16 cellular contexts compared by ENCODE assay signal in the genomic region with DNA sequence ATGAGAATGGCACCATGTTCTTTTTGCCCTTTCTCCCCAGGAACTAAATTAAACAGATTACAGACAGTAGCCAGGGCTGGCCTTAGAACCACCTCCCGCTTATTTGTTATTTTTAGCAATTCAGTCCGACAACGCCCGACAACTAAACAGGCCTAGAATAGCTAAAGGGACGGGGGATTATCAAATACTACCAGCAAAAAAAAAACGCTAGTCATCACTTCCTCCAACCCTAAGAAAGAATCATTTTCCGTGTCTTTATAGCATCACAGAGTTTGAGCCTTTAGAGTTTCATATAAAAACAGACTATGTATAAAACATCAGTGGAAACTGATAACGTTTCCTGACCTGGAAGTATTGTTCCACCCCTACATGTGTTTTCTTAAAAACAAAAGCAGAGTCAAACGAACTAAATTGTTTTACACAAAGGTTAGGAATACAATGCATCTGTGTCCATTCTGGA. TPM values are rescaled to one million over a fixed set of nuclear protein-coding genes. Genes with fewer than 3 reads are reported as not detected.
DNase-seq lines count a peak whose midpoint lies in the region; ATAC-seq and TF ChIP-seq lines count a peak whose summit lies in the region.
"Had no signal": no experiment of that assay in that cellular context is flagged by ENCODE, and none has a peak within 500 bp of the region (broad histone marks: within the 10 kb centered on the region; RNA-seq: fewer than 3 reads in every experiment).

No MANE protein-coding gene starts in this region.

- H4K8ac ChIP-seq in H9 (replicated peaks; ENCODE audit: insufficient read length, low read depth, low read length), result no peak overlapping the region

- H3K9ac ChIP-seq in H9 (ENCODE audit: extremely low read depth, insufficient read length, low read length), result no peak overlapping the region

- peaks cover 3 to 7% of the 10 kb centered on the region in 2 donors for H3K36me3 Mint-ChIP-seq in CD4-positive, alpha-beta memory T cell
- H3K36me3 Mint-ChIP-seq in H9 (ENCODE audit: insufficient read depth in 1 of 3, low read depth in 3 of 3), result 0 out of 7 replicates have a peak, but pooled peaks cover 0 to 3% (median 2%) of the 10 kb centered on the region in 3 experiments
- H3K36me3 Mint-ChIP-seq in activated naive CD8-positive, alpha-beta T cell treated with anti-CD3 and anti-CD28 coated beads for 36 hours, result peaks cover 3% of the 10 kb centered on the region
- peaks cover 5% of the 10 kb centered on the region for H3K36me3 Mint-ChIP-seq in mesothelial cell of epicardium
- no peaks in the 10 kb centered on the region for H3K36me3 Mint-ChIP-seq in activated CD4-positive, alpha-beta memory T cell treated with anti-CD3 and anti-CD28 coated beads for 36 hours

- ATAC-seq in HG03039 (IDR thresholded peaks at IDR 0.05; ENCODE audit: unreplicated experiment), result no peak
- no peak for ATAC-seq in HG03342 (IDR thresholded peaks at IDR 0.05; ENCODE audit: unreplicated experiment)
- ATAC-seq: SK-N-SH treated with all-trans-retinoic acid at 6 μM for 48 hours had no signal

- no CpG with 5 or more reads among the region's 9 CpGs for WGBS in H9 (ENCODE audit: extremely low coverage, insufficient read length, low lambda C conversion rate)

- TF ChIP-seq CTCF in H9 (conservative IDR thresholded peaks at IDR 0.05) (no peak), mesothelial cell of epicardium (IDR thresholded peaks at IDR 0.05; ENCODE audit: unreplicated experiment) (no peak)

- H4K5ac ChIP-seq in H9 (ENCODE audit: insufficient read length, low read depth, low read length), result no peak overlapping the region

- no peaks in the 10 kb centered on the region for H3K27me3 Mint-ChIP-seq in CD4-positive, alpha-beta memory T cell
- no peaks in the 10 kb centered on the region for H3K27me3 Mint-ChIP-seq in H9 (ENCODE audit: low read depth)
- no peaks in the 10 kb centered on the region for H3K27me3 Mint-ChIP-seq in activated naive CD8-positive, alpha-beta T cell treated with anti-CD3 and anti-CD28 coated beads for 36 hours
- H3K27me3 Mint-ChIP-seq in mesothelial cell of epicardium (ENCODE audit: low read depth), result no peaks in the 10 kb centered on the region
- H3K27me3 Mint-ChIP-seq in activated CD4-positive, alpha-beta memory T cell treated with anti-CD3 and anti-CD28 coated beads for 36 hours, result no peaks in the 10 kb centered on the region

- H3K9me3 Mint-ChIP-seq in CD4-positive, alpha-beta memory T cell, result no peaks in the 10 kb centered on the region
- H3K9me3 Mint-ChIP-seq in H9 (no peaks in the 10 kb centered on the region), mesothelial cell of epicardium (no peaks in the 10 kb centered on the region)
- H3K9me3 Mint-ChIP-seq in activated naive CD8-positive, alpha-beta T cell treated with anti-CD3 and anti-CD28 coated beads for 36 hours, result no peaks in the 10 kb centered on the region
- no peaks in the 10 kb centered on the region for H3K9me3 Mint-ChIP-seq in activated CD4-positive, alpha-beta memory T cell treated with anti-CD3 and anti-CD28 coated beads for 36 hours

- H4K20me1 ChIP-seq in H9 (ENCODE audit: control insufficient read depth, insufficient read depth, insufficient read length), result no peaks in the 10 kb centered on the region

- peaks cover 3% of the 10 kb centered on the region for H3K79me1 ChIP-seq in H9 (ENCODE audit: insufficient read depth, low read depth, low read length, poor library complexity, severe bottlenecking)

- H3K4me3 Mint-ChIP-seq in CD4-positive, alpha-beta memory T cell, result peak overlapping the region; percentile 8 to 57 (median 48)
- H3K4me3 Mint-ChIP-seq in H9, result no peak overlapping the region
- peak overlapping the region; percentile 32 for H3K4me3 Mint-ChIP-seq in activated naive CD8-positive, alpha-beta T cell treated with anti-CD3 and anti-CD28 coated beads for 36 hours
- H3K4me3 Mint-ChIP-seq in mesothelial cell of epicardium, result no peak overlapping the region
- no peak overlapping the region for H3K4me3 Mint-ChIP-seq in activated CD4-positive, alpha-beta memory T cell treated with anti-CD3 and anti-CD28 coated beads for 36 hours

- no peak overlapping the region for H3K4me2 ChIP-seq in H9 (ENCODE audit: insufficient read depth, insufficient read length, low read length)

- H2AFZ ChIP-seq in H9 (ENCODE audit: low read length), result no peak overlapping the region

- no peak overlapping the region for H3K56ac ChIP-seq in H9 (ENCODE audit: insufficient read length, low read depth, low read length)

- no peak overlapping the region for H4K91ac ChIP-seq in H9 (ENCODE audit: insufficient read length, low read depth, low read length)

- H2BK12ac ChIP-seq in H9 (ENCODE audit: insufficient read length, low read depth, low read length), result no peak overlapping the region

- no peak overlapping the region for H3K14ac ChIP-seq in H9 (ENCODE audit: insufficient read depth, low read length)

- H2BK120ac ChIP-seq in H9 (ENCODE audit: low read depth, low read length, poor library complexity, severe bottlenecking), result no peak overlapping the region

- POLR2A ChIA-PET in CD4-positive, alpha-beta memory T cell (lab: Charles Lee; ENCODE audit: partially characterized antibody), result interaction anchor here (1.0 kb wide), 1 partner anchor 15 kb away, joined by 4 read pairs; no protein-coding TSS in a partner anchor
- POLR2A ChIA-PET in activated CD4-positive, alpha-beta memory T cell treated with anti-CD3 and anti-CD28 coated beads for 36 hours (lab: Charles Lee), result interaction anchor here (0.6 kb wide), 1 partner anchor 455 kb away, joined by 3 read pairs; no protein-coding TSS in a partner anchor

- no peak overlapping the region for H3T11ph ChIP-seq in H9 (ENCODE audit: low read length)

- no peaks in the 10 kb centered on the region for H3K9me3 ChIP-seq in CD4-positive, alpha-beta memory T cell (ENCODE audit: control insufficient read depth in 1 of 2, low read length in 2 of 2)
- H3K9me3 ChIP-seq in H9 (ENCODE audit: control insufficient read depth, low read depth, low read length), result no peaks in the 10 kb centered on the region
- H3K9me3 ChIP-seq: adrenal gland, testis had no signal

- H2AK5ac ChIP-seq in H9 (ENCODE audit: insufficient read length, low read length), result no peak overlapping the region

- no peak overlapping the region for H2BK15ac ChIP-seq in H9 (ENCODE audit: low read depth, low read length)

- no peak overlapping the region for H3K18ac ChIP-seq in H9 (ENCODE audit: insufficient read length, low read depth, low read length)

- H3K27me3 ChIP-seq in CD4-positive, alpha-beta memory T cell (ENCODE audit: insufficient read depth, low read length), result no peaks in the 10 kb centered on the region
- H3K27me3 ChIP-seq in H9 (ENCODE audit: insufficient read depth, low read length), result no peaks in the 10 kb centered on the region
- H3K27me3 ChIP-seq: adrenal gland, testis had no signal

- H2BK20ac ChIP-seq in H9 (ENCODE audit: low read depth, low read length, poor library complexity, severe bottlenecking), result no peak overlapping the region

- intact Hi-C loops in CD4-positive, alpha-beta memory T cell (cut with micrococcal nuclease), result no loop called here
- intact Hi-C loops in activated CD4-positive, alpha-beta memory T cell treated with anti-CD3 and anti-CD28 coated beads for 36 hours (cut with micrococcal nuclease), result loop anchor here (2.0 kb wide), 1 partner anchor 17 kb away; no protein-coding TSS in a partner anchor

- no peak overlapping the region for H3K27ac ChIP-seq in CD4-positive, alpha-beta memory T cell (ENCODE audit: low read depth, low read length)
- no peak overlapping the region for H3K27ac ChIP-seq in H9 (ENCODE audit: insufficient read length, low read depth, low read length)
- H3K27ac ChIP-seq: adrenal gland, testis had no signal

- H3K4me1 ChIP-seq in CD4-positive, alpha-beta memory T cell (ENCODE audit: insufficient read depth, low read length), result peaks cover 35% of the 10 kb centered on the region
- no peaks in the 10 kb centered on the region for H3K4me1 ChIP-seq in H9 (ENCODE audit: insufficient read depth, low read length)
- H3K4me1 ChIP-seq: testis had no signal

- H3K36me3 ChIP-seq in CD4-positive, alpha-beta memory T cell (ENCODE audit: insufficient read depth, low read length), result no peaks in the 10 kb centered on the region
- H3K36me3 ChIP-seq: adrenal gland had no signal

- H3K4me3 ChIP-seq in CD4-positive, alpha-beta memory T cell (ENCODE audit: low read length in 2 of 2), result no peak overlapping the region
- H3K4me3 ChIP-seq: adrenal gland, testis had no signal

- H2BK5ac ChIP-seq in H9 (ENCODE audit: insufficient read length, low read length), result no peak overlapping the region

- H3K23me2 ChIP-seq in H9 (ENCODE audit: insufficient read length, low read depth, low read length, poor library complexity, severe bottlenecking), result no peaks in the 10 kb centered on the region

- peaks cover 26 to 45% (median 33%) of the 10 kb centered on the region in 4 donors for H3K4me1 Mint-ChIP-seq in CD4-positive, alpha-beta memory T cell
- H3K4me1 Mint-ChIP-seq in H9, result peaks cover 16 to 17% of the 10 kb centered on the region in 2 experiments
- H3K4me1 Mint-ChIP-seq in activated naive CD8-positive, alpha-beta T cell treated with anti-CD3 and anti-CD28 coated beads for 36 hours, result peaks cover 35% of the 10 kb centered on the region
- H3K4me1 Mint-ChIP-seq in mesothelial cell of epicardium, result peaks cover 7% of the 10 kb centered on the region
- H3K4me1 Mint-ChIP-seq in activated CD4-positive, alpha-beta memory T cell treated with anti-CD3 and anti-CD28 coated beads for 36 hours (ENCODE audit: low read depth), result peaks cover 28% of the 10 kb centered on the region

- no peak for DNase-seq in CD4-positive, alpha-beta memory T cell
- DNase-seq in H9 (no peak), mesothelial cell of epicardium (ENCODE audit: low spot score in 2 of 2, unreplicated experiment in 2 of 2) (no peak)
- DNase-seq in activated naive CD8-positive, alpha-beta T cell treated with anti-CD3 and anti-CD28 coated beads for 36 hours, result no peak
- DNase-seq in activated CD4-positive, alpha-beta memory T cell treated with anti-CD3 and anti-CD28 coated beads for 36 hours, result no peak
- DNase-seq: activated CD4-positive, alpha-beta T cell treated with anti-CD3 and anti-CD28 coated beads for 48 hours; adrenal gland; cortex of kidney; IMR-90; islet precursor cell; NCI-H1694; NCI-H748 treated with DMSO at 0.1 percent for 48 hours; testis had no signal

- H3K27ac Mint-ChIP-seq in CD4-positive, alpha-beta memory T cell, result peak overlapping the region in 6 of 7 donors; percentile 56 to 92 (median 76)
- H3K27ac Mint-ChIP-seq in H9, result peak overlapping the region in 2 of 3 experiments; percentile 1 to 60; a peak in 3 of 7 replicates
- H3K27ac Mint-ChIP-seq in activated naive CD8-positive, alpha-beta T cell treated with anti-CD3 and anti-CD28 coated beads for 36 hours, result peak overlapping the region; percentile 73
- H3K27ac Mint-ChIP-seq in mesothelial cell of epicardium, result peak overlapping the region; percentile 37
- no peak overlapping the region for H3K27ac Mint-ChIP-seq in activated CD4-positive, alpha-beta memory T cell treated with anti-CD3 and anti-CD28 coated beads for 36 hours

- H3K4ac ChIP-seq in H9 (ENCODE audit: low read depth, low read length), result no peak overlapping the region

- H3K79me2 ChIP-seq in H9 (ENCODE audit: insufficient read depth, low read length), result 0 out of 2 replicates have a peak, but pooled peaks cover 2% of the 10 kb centered on the region

- H3K23ac ChIP-seq in H9 (ENCODE audit: insufficient read length, low read depth, low read length), result no peak overlapping the region

- CTCF ChIA-PET in CD4-positive, alpha-beta memory T cell (lab: Charles Lee; ENCODE audit: partially characterized antibody), result interaction anchor here (0.7 to 1.5 kb wide), 2 partner anchors 21 to 23 kb away, joined by 3 to 5 read pairs; no protein-coding TSS in a partner anchor
- CTCF ChIA-PET in activated CD4-positive, alpha-beta memory T cell treated with anti-CD3 and anti-CD28 coated beads for 36 hours (lab: Charles Lee), result interaction anchor here (0.8 to 1.1 kb wide), 3 partner anchors 23 to 85 kb away, joined by 3 read pairs; no protein-coding TSS in a partner anchor

RNA-seq across cellular contexts. Expression of a gene that starts 35.3 kb away (rescaled TPM):
- total RNA-seq in CD4-positive, alpha-beta memory T cell, result 10 to 100 TPM; 24.8 to 26.2 TPM
- 100 to 1,000 TPM; 116 to 223 TPM for polyA plus RNA-seq in CD4-positive, alpha-beta memory T cell
- total RNA-seq in H9 (2021) (56.2 and 58.3 TPM in 2 replicates), mesothelial cell of epicardium (57.2 to 63.0 TPM (median 57.8 TPM) in 3 replicates)
- 10 to 100 TPM; 64.0 to 68.5 TPM for total RNA-seq in activated naive CD8-positive, alpha-beta T cell treated with anti-CD3 and anti-CD28 coated beads for 36 hours
- 10 to 100 TPM; 50.1 to 54.6 TPM for total RNA-seq in activated CD4-positive, alpha-beta memory T cell treated with anti-CD3 and anti-CD28 coated beads for 36 hours

Comparison
In these comparisons a context has a peak if more than half of its experiments do, and no peak if none do; other contexts are left out.
1. H3K4me3 Mint-ChIP-seq: peak in CD4-positive, alpha-beta memory T cell (8 of 8) and activated naive CD8-positive, alpha-beta T cell treated with anti-CD3 and anti-CD28 coated beads for 36 hours (single experiment); none in H9 (0 of 2), mesothelial cell of epicardium (single experiment) and activated CD4-positive, alpha-beta memory T cell treated with anti-CD3 and anti-CD28 coated beads for 36 hours (single experiment).